ENCODE assay signal across 1 cellular context in genomic region chr11:9138133-9138453, GRCh38.
TF ChIP-seq lines count a peak whose summit lies in the region.

No MANE protein-coding gene starts in this region.

TF ChIP-seq in GM23338, 12 proteins besides CTCF, POLR2A, EP300 and RAD21 (continued from another document):
- TF ChIP-seq ZNF462 (CRISPR knock-in tag; IDR thresholded peaks at IDR 0.05) (no peak), EZH2 (IDR thresholded peaks at IDR 0.05; ENCODE audit: low read depth, unreplicated experiment) (no peak), EZH2phosphoT487 (IDR thresholded peaks at IDR 0.05; ENCODE audit: unreplicated experiment) (no peak), POLR2AphosphoS5 (IDR thresholded peaks at IDR 0.05; ENCODE audit: low read depth) (no peak), STAT1 (IDR thresholded peaks at IDR 0.05; ENCODE audit: unreplicated experiment) (no peak), ZNF114 (CRISPR knock-in tag; IDR thresholded peaks at IDR 0.05) (no peak), CREB1 (CRISPR knock-in tag; IDR thresholded peaks at IDR 0.05; ENCODE audit: low read depth) (no peak), JUNB (IDR thresholded peaks at IDR 0.05; ENCODE audit: unreplicated experiment) (no peak), ETS1 (IDR thresholded peaks at IDR 0.05) (no peak), REST (IDR thresholded peaks at IDR 0.05; ENCODE audit: unreplicated experiment) (no peak), NANOG (IDR thresholded peaks at IDR 0.05; ENCODE audit: borderline replicate concordance) (no peak)
